ENCODE assay signal across 10 cellular contexts in the genomic region with DNA sequence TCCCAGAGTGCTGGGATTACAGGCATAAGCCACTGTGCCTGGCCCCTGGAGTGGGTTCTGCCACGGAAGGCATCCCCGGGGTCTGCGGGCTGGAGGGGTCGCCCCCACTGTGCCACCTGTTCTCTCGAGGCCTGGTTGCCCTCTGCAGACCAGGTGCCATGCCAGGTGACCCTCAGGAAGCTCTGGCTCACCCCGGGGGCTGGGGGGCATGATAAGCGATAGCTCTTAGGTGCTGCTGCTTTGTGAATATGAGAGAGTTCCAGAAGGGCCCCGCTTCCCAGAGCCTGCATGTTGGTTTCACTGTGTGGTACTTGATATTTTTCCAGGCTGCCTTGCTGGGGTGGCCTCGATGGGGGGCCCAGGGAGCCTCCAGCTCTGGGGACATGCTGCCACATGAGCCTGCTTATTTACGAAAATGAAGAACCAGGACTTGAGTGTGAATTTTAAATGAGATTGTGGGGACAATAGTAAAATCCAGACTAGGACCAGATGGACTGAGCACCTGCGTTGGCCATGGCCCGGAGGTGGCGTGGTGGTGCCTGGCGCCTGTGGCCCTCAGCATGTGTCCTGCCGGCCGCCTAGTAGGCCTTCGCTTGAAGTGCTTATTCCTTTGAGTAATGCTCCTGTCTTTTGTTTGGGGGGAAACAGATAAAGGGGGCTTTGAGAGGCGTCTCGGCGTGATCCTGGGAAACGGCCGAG. TPM values are rescaled to one million over a fixed set of nuclear protein-coding genes. Genes with fewer than 3 reads are reported as not detected.
DNase-seq lines count a peak whose midpoint lies in the region; ATAC-seq and TF ChIP-seq lines count a peak whose summit lies in the region.
"Had no signal": no experiment of that assay in that cellular context is flagged by ENCODE, and none has a peak within 500 bp of the region (broad histone marks: within the 10 kb centered on the region; RNA-seq: fewer than 3 reads in every experiment).

No MANE protein-coding gene starts in this region.

- no peaks in the 10 kb centered on the region for H3K36me3 ChIP-seq in hepatocyte (replicated peaks; ENCODE audit: insufficient read depth, low read depth)

- no peak overlapping the region for H3K14ac ChIP-seq in H9 (ENCODE audit: insufficient read depth, low read length)

- DNase-seq in H9, result peak; percentile 20
- no peak for DNase-seq in hepatocyte (ENCODE audit: low spot score)
- no peak for DNase-seq in stimulated activated effector memory CD8-positive, alpha-beta T cell treated with anti-CD3 and anti-CD28 coated beads, Interleukin-12 subunit alpha, Interleukin-12 subunit beta, amount 100 ng/mL, for 72 hours (ENCODE audit: low spot score in 2 of 2)
- no peak for DNase-seq in NCI-H748 (lab: John Stamatoyannopoulos, UW; ENCODE audit: unreplicated experiment)
- DNase-seq in ACHN, result no peak
- no peak for DNase-seq in NOMO-1 (lab: John Stamatoyannopoulos, UW; ENCODE audit: unreplicated experiment in 2 of 2)
- DNase-seq: activated CD8-positive, alpha-beta memory T cell treated with anti-CD3 and anti-CD28 coated beads, Interleukin-2, amount 50 U/mL, for 48 hours; NCI-H1105 treated with DMSO at 0.1 percent for 48 hours had no signal

- peaks cover 15% of the 10 kb centered on the region for H3K79me1 ChIP-seq in H9 (ENCODE audit: insufficient read depth, low read depth, low read length, poor library complexity, severe bottlenecking)

- no peak for TF ChIP-seq CTCF in H9 (conservative IDR thresholded peaks at IDR 0.05)
- TF ChIP-seq CTCF in hepatocyte (IDR thresholded peaks at IDR 0.05; ENCODE audit: poor library complexity), result no peak

- peak overlapping the region in 1 of 2 experiments; percentile 21; a peak in 2 of 5 replicates for H3K4me3 Mint-ChIP-seq in H9
- H3K4me3 Mint-ChIP-seq in activated naive CD8-positive, alpha-beta T cell, result peak overlapping the region; percentile 75
- peak overlapping the region; percentile 93 for H3K4me3 Mint-ChIP-seq in stimulated activated effector memory CD8-positive, alpha-beta T cell treated with anti-CD3 and anti-CD28 coated beads, Interleukin-12 subunit alpha, Interleukin-12 subunit beta, amount 100 ng/mL, for 72 hours

- H3K36me3 Mint-ChIP-seq in H9 (ENCODE audit: insufficient read depth in 1 of 3, low read depth in 3 of 3), result peaks cover 5 to 21% (median 11%) of the 10 kb centered on the region in 3 experiments
- no peaks in the 10 kb centered on the region for H3K36me3 Mint-ChIP-seq in activated naive CD8-positive, alpha-beta T cell
- H3K36me3 Mint-ChIP-seq in stimulated activated effector memory CD8-positive, alpha-beta T cell treated with anti-CD3 and anti-CD28 coated beads, Interleukin-12 subunit alpha, Interleukin-12 subunit beta, amount 100 ng/mL, for 72 hours, result peaks cover 27% of the 10 kb centered on the region

- H2AFZ ChIP-seq in H9 (ENCODE audit: low read length), result no peak overlapping the region
- H2AFZ ChIP-seq in hepatocyte, result no peak overlapping the region

- no peak overlapping the region for H2BK5ac ChIP-seq in H9 (ENCODE audit: insufficient read length, low read length)

- peaks cover 85% of the 10 kb centered on the region; the same call in 1 of the 2 replicates for H3K79me2 ChIP-seq in H9 (ENCODE audit: insufficient read depth, low read length)
- H3K79me2 ChIP-seq in hepatocyte, result peaks cover 100% of the 10 kb centered on the region

- no peak overlapping the region for H2AK5ac ChIP-seq in H9 (ENCODE audit: insufficient read length, low read length)

- no peak overlapping the region for H4K8ac ChIP-seq in H9 (replicated peaks; ENCODE audit: insufficient read length, low read depth, low read length)

- no peak overlapping the region for H3K18ac ChIP-seq in H9 (ENCODE audit: insufficient read length, low read depth, low read length)

- no peaks in the 10 kb centered on the region; the same call in 1 of the 2 replicates for H3K4me1 ChIP-seq in H9 (ENCODE audit: insufficient read depth, low read length)
- peaks cover 71% of the 10 kb centered on the region for H3K4me1 ChIP-seq in hepatocyte (ENCODE audit: insufficient read depth)

- no peak overlapping the region for H3K9ac ChIP-seq in H9 (ENCODE audit: extremely low read depth, insufficient read length, low read length)

- no peak overlapping the region for H4K5ac ChIP-seq in H9 (ENCODE audit: insufficient read length, low read depth, low read length)

- H3K4me2 ChIP-seq in H9 (ENCODE audit: insufficient read depth, insufficient read length, low read length) (no peak overlapping the region), hepatocyte (peak overlapping the region; percentile 100)

- H3K4me3 ChIP-seq in hepatocyte, result no peak overlapping the region

- no peak for ATAC-seq in stimulated activated effector memory CD8-positive, alpha-beta T cell treated with anti-CD3 and anti-CD28 coated beads, Interleukin-12 subunit alpha, Interleukin-12 subunit beta, amount 100 ng/mL, for 72 hours
- ATAC-seq in HG02981 (IDR thresholded peaks at IDR 0.05; ENCODE audit: unreplicated experiment), result no peak

- no peaks in the 10 kb centered on the region for H3K27me3 ChIP-seq in H9 (ENCODE audit: insufficient read depth, low read length)
- no peaks in the 10 kb centered on the region for H3K27me3 ChIP-seq in hepatocyte

- peak overlapping the region; percentile 70 to 90 (median 81); a peak in 3 of 7 replicates for H3K27ac Mint-ChIP-seq in H9
- H3K27ac Mint-ChIP-seq in activated naive CD8-positive, alpha-beta T cell, result peak overlapping the region; percentile 85
- H3K27ac Mint-ChIP-seq in stimulated activated effector memory CD8-positive, alpha-beta T cell treated with anti-CD3 and anti-CD28 coated beads, Interleukin-12 subunit alpha, Interleukin-12 subunit beta, amount 100 ng/mL, for 72 hours, result peak overlapping the region; percentile 91

- H3K4me1 Mint-ChIP-seq in H9, result peaks cover 54 to 69% of the 10 kb centered on the region in 2 experiments
- H3K4me1 Mint-ChIP-seq in activated naive CD8-positive, alpha-beta T cell (ENCODE audit: low read depth), result peaks cover 81% of the 10 kb centered on the region
- H3K4me1 Mint-ChIP-seq in stimulated activated effector memory CD8-positive, alpha-beta T cell treated with anti-CD3 and anti-CD28 coated beads, Interleukin-12 subunit alpha, Interleukin-12 subunit beta, amount 100 ng/mL, for 72 hours, result peaks cover 84% of the 10 kb centered on the region

- peaks cover 8% of the 10 kb centered on the region for H3K23me2 ChIP-seq in H9 (ENCODE audit: insufficient read length, low read depth, low read length, poor library complexity, severe bottlenecking)

- H3K9me3 ChIP-seq in H9 (ENCODE audit: control insufficient read depth, low read depth, low read length), result no peaks in the 10 kb centered on the region
- no peaks in the 10 kb centered on the region for H3K9me3 ChIP-seq in hepatocyte (ENCODE audit: low read depth)

- H3T11ph ChIP-seq in H9 (ENCODE audit: low read length), result no peak overlapping the region

- no peak overlapping the region for H2BK120ac ChIP-seq in H9 (ENCODE audit: low read depth, low read length, poor library complexity, severe bottlenecking)

- no peak overlapping the region for H2BK12ac ChIP-seq in H9 (ENCODE audit: insufficient read length, low read depth, low read length)

- WGBS in H9 (ENCODE audit: extremely low coverage, insufficient read length, low lambda C conversion rate), result no CpG with 5 or more reads among the region's 22 CpGs
- WGBS in hepatocyte (ENCODE audit: low lambda C conversion rate, missing lambda C conversion rate), result 94% methylated on average over 22 of the region's 22 CpGs

- no peak overlapping the region for H3K23ac ChIP-seq in H9 (ENCODE audit: insufficient read length, low read depth, low read length)

- H3K27me3 Mint-ChIP-seq in H9 (ENCODE audit: low read depth), result no peaks in the 10 kb centered on the region
- H3K27me3 Mint-ChIP-seq in activated naive CD8-positive, alpha-beta T cell, result no peaks in the 10 kb centered on the region

- H2BK20ac ChIP-seq in H9 (ENCODE audit: low read depth, low read length, poor library complexity, severe bottlenecking), result no peak overlapping the region

- H3K4ac ChIP-seq in H9 (ENCODE audit: low read depth, low read length), result no peak overlapping the region

- no peaks in the 10 kb centered on the region for H3K9me3 Mint-ChIP-seq in H9
- no peaks in the 10 kb centered on the region for H3K9me3 Mint-ChIP-seq in activated naive CD8-positive, alpha-beta T cell (ENCODE audit: low read depth)
- no peaks in the 10 kb centered on the region for H3K9me3 Mint-ChIP-seq in stimulated activated effector memory CD8-positive, alpha-beta T cell treated with anti-CD3 and anti-CD28 coated beads, Interleukin-12 subunit alpha, Interleukin-12 subunit beta, amount 100 ng/mL, for 72 hours

- in situ Hi-C loops in ACHN (cut with HindIII; ENCODE audit: low pct_ligation_motif_present, low pct_unique_long_range_greater_than_20kb, low sequenced_read_pairs), result no loop called here

- H3K27ac ChIP-seq in H9 (ENCODE audit: insufficient read length, low read depth, low read length), result no peak overlapping the region
- H3K27ac ChIP-seq in hepatocyte, result peak overlapping the region; percentile 87

- H3K56ac ChIP-seq in H9 (ENCODE audit: insufficient read length, low read depth, low read length), result no peak overlapping the region

- H3K9me2 ChIP-seq in hepatocyte (replicated peaks; ENCODE audit: insufficient read depth), result no peaks in the 10 kb centered on the region

- no peak overlapping the region for H4K91ac ChIP-seq in H9 (ENCODE audit: insufficient read length, low read depth, low read length)

- no peaks in the 10 kb centered on the region for H4K20me1 ChIP-seq in H9 (ENCODE audit: control insufficient read depth, insufficient read depth, insufficient read length)
- peaks cover 100% of the 10 kb centered on the region for H4K20me1 ChIP-seq in hepatocyte (ENCODE audit: insufficient read depth, poor library complexity, severe bottlenecking)

- no peak overlapping the region for H2BK15ac ChIP-seq in H9 (ENCODE audit: low read depth, low read length)

RNA-seq across cellular contexts. Expression of a gene that starts 7.3 kb away (rescaled TPM):
- total RNA-seq in H9 (2021) (88.8 and 89.5 TPM in 2 replicates), hepatocyte (17.1 and 21.9 TPM in 2 replicates)
- polyA plus RNA-seq in hepatocyte, result 5.1 and 6.9 TPM in 2 replicates

RNA-seq across cellular contexts. Expression of a gene that starts 40.9 kb away (rescaled TPM):
- total RNA-seq in H9 (2021), result 119 and 125 TPM in 2 replicates
- 24.9 and 36.6 TPM in 2 replicates for total RNA-seq in hepatocyte
- polyA plus RNA-seq in hepatocyte, result 117 and 135 TPM in 2 replicates
